ENCODE assay signal across 9 cellular contexts in genomic region chr19:3236272-3236671, GRCh38. TPM values are rescaled to one million over a fixed set of nuclear protein-coding genes. Genes with fewer than 3 reads are reported as not detected.
"Had no signal": no experiment of that assay in that cellular context is flagged by ENCODE, and none has a peak within 500 bp of the region (broad histone marks: within the 10 kb centered on the region; RNA-seq: fewer than 3 reads in every experiment).

No MANE protein-coding gene starts in this region.

- H3K27ac ChIP-seq: GM23248 had no signal

- H2AFZ ChIP-seq: GM23248 had no signal

- H3K9ac ChIP-seq: GM23248 had no signal

- FAIRE-seq: H54, HTR-8/SVneo had no signal

- H3K4me3 ChIP-seq: GM23248 had no signal

- DNase-seq: GM23248, GOT3, H9, HCEC 1CT, KG1 had no signal

RNA-seq across cellular contexts. Expression of gene CELF5, which starts 11.8 kb away (rescaled TPM):
- polyA plus RNA-seq: GM23248, IgD-negative memory B cell had no signal

RNA-seq across cellular contexts. Expression of gene S1PR4, which starts 57.7 kb away (rescaled TPM):
- total RNA-seq: GM23248, H9, HT-29 had no signal
- polyA plus RNA-seq: GM23248 had no signal
